Comparison of ENCODE assay signal across 11 cellular contexts in the genomic region with DNA sequence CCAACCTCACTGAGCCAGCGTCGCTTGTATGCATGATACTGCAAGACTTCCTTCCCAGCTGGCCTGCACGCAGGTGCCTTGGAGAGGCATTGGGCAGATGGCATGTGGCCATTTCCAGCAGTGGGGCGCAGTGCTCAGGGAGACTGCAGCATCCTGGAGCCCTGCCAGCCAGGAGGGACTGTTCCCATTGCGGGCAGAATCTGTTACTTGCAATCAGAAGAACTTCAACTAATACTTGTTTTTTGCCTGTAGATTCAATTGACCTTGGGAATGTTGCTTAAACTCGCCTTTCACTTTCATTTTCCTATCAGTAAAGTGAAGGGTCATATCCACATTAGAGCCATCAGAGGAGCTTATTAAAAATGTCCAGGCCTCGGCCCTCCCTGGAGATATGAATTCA. TPM values are rescaled to one million over a fixed set of nuclear protein-coding genes. Genes with fewer than 3 reads are reported as not detected.
A peak's percentile ranks its signal among the peaks of the same experiment; 100 is the strongest.
DNase-seq lines count a peak whose midpoint lies in the region; ATAC-seq and TF ChIP-seq lines count a peak whose summit lies in the region.
"Had no signal": no experiment of that assay in that cellular context is flagged by ENCODE, and none has a peak within 500 bp of the region (broad histone marks: within the 10 kb centered on the region; RNA-seq: fewer than 3 reads in every experiment).

No MANE protein-coding gene starts in this region.

- intact Hi-C loops in right lobe of liver (cut with DNase I): no loop called here

- peak overlapping the region in 2 of 3 donors; percentile 12 to 41 for H3K4me3 ChIP-seq in right lobe of liver
- H3K4me3 ChIP-seq: cardiac muscle cell had no signal

- POLR2A ChIA-PET in activated naive CD8-positive, alpha-beta T cell treated with anti-CD3 and anti-CD28 coated beads, Interleukin-2, amount 10 ng/mL, durations not matched to agents 7 days and 5 days (lab: Charles Lee): no interaction called here

- in situ Hi-C loops in GM13976 (cut with MboI; ENCODE audit: low sequenced_read_pairs, unreplicated experiment): no loop called here

- H3K36me3 Mint-ChIP-seq in activated naive CD8-positive, alpha-beta T cell treated with anti-CD3 and anti-CD28 coated beads, Interleukin-2, amount 10 ng/mL, durations not matched to agents 7 days and 5 days: peaks cover 10% of the 10 kb centered on the region

- peak overlapping the region; percentile 28 for H3K4me3 Mint-ChIP-seq in activated naive CD8-positive, alpha-beta T cell treated with anti-CD3 and anti-CD28 coated beads, Interleukin-2, amount 10 ng/mL, durations not matched to agents 7 days and 5 days

- TF ChIP-seq POLR2A in right lobe of liver (IDR thresholded peaks at IDR 0.05): no peak

- DNase-seq in NCI-H2107 (lab: John Stamatoyannopoulos, UW): peak; percentile 78
- DNase-seq in activated naive CD8-positive, alpha-beta T cell treated with anti-CD3 and anti-CD28 coated beads, Interleukin-2, amount 10 ng/mL, durations not matched to agents 7 days and 5 days: no peak
- peak; percentile 64 to 72 (median 69) for DNase-seq in right lobe of liver
- peak in 12 of 49 donors; percentile 14 to 93 (median 40) for DNase-seq in substantia nigra (lab: John Stamatoyannopoulos, UW)
- DNase-seq in GM13976 (ENCODE audit: low spot score): no peak
- DNase-seq in GM10266 (ENCODE audit: extremely low spot score): no peak
- no peak for DNase-seq in SKM-1 (lab: John Stamatoyannopoulos, UW; ENCODE audit: unreplicated experiment)
- DNase-seq: NCI-H187 had no signal

- H3K27ac Mint-ChIP-seq in activated naive CD8-positive, alpha-beta T cell treated with anti-CD3 and anti-CD28 coated beads, Interleukin-2, amount 10 ng/mL, durations not matched to agents 7 days and 5 days: peak overlapping the region; percentile 56

- peaks cover 5% of the 10 kb centered on the region for H3K4me1 Mint-ChIP-seq in activated naive CD8-positive, alpha-beta T cell treated with anti-CD3 and anti-CD28 coated beads, Interleukin-2, amount 10 ng/mL, durations not matched to agents 7 days and 5 days

- no peaks in the 10 kb centered on the region for H3K27me3 ChIP-seq in right lobe of liver
- H3K27me3 ChIP-seq: cardiac muscle cell had no signal

- 30% methylated on average over 6 of the region's 7 CpGs for WGBS in right lobe of liver (ENCODE audit: insufficient coverage, low coverage, low lambda C conversion rate, missing lambda C conversion rate)

- no peaks in the 10 kb centered on the region for H3K9me3 Mint-ChIP-seq in activated naive CD8-positive, alpha-beta T cell treated with anti-CD3 and anti-CD28 coated beads, Interleukin-2, amount 10 ng/mL, durations not matched to agents 7 days and 5 days

- peaks cover 0 to 4% (median 0%) of the 10 kb centered on the region in 4 donors for H3K4me1 ChIP-seq in right lobe of liver

- H3K36me3 ChIP-seq in right lobe of liver: no peaks in the 10 kb centered on the region
- H3K36me3 ChIP-seq: cardiac muscle cell had no signal

- ATAC-seq in activated naive CD8-positive, alpha-beta T cell treated with anti-CD3 and anti-CD28 coated beads, Interleukin-2, amount 10 ng/mL, durations not matched to agents 7 days and 5 days (ENCODE audit: low read depth): no peak
- peak; percentile 79 to 86 (median 80) for ATAC-seq in right lobe of liver
- ATAC-seq in GM19035 (IDR thresholded peaks at IDR 0.05; ENCODE audit: unreplicated experiment): no peak
- ATAC-seq: HCT116 had no signal

- peak overlapping the region; percentile 12 to 45 (median 33) for H3K27ac ChIP-seq in right lobe of liver
- peak overlapping the region; percentile 9 for H3K27ac ChIP-seq in substantia nigra (ENCODE audit: low read depth, low read length, poor library complexity, severe bottlenecking)
- H3K27ac ChIP-seq: cardiac muscle cell had no signal

- no peaks in the 10 kb centered on the region for H3K9me3 ChIP-seq in right lobe of liver

- no peak for TF ChIP-seq CTCF in right lobe of liver (IDR thresholded peaks at IDR 0.05)
- no peak for TF ChIP-seq CTCF in GM13976 (IDR thresholded peaks at IDR 0.05; ENCODE audit: borderline replicate concordance, control extremely low read depth, extremely low read depth, insufficient read depth, missing control alignments)
- TF ChIP-seq CTCF in GM10266 (IDR thresholded peaks at IDR 0.05; ENCODE audit: control insufficient read depth, insufficient read depth, low read depth, missing control alignments): no peak

- no peaks in the 10 kb centered on the region for H3K27me3 Mint-ChIP-seq in activated naive CD8-positive, alpha-beta T cell treated with anti-CD3 and anti-CD28 coated beads, Interleukin-2, amount 10 ng/mL, durations not matched to agents 7 days and 5 days

RNA-seq across cellular contexts. Expression of gene ANKRD9, which starts 29.8 kb away (rescaled TPM):
- 1 to 10 TPM; 8.8 to 9.4 TPM for total RNA-seq in activated naive CD8-positive, alpha-beta T cell treated with anti-CD3 and anti-CD28 coated beads, Interleukin-2, amount 10 ng/mL, durations not matched to agents 7 days and 5 days
- total RNA-seq in right lobe of liver: 10 to 100 TPM in 2 of 6 experiments, 1 to 10 TPM in 4; 7.5 to 33.8 (median 8.9) TPM

Comparison
In these comparisons a context has a peak if more than half of its experiments do, and no peak if none do; other contexts are left out.
1. DNase-seq: peak in NCI-H2107 (single experiment) and right lobe of liver (3 of 3); none in activated naive CD8-positive, alpha-beta T cell treated with anti-CD3 and anti-CD28 coated beads, Interleukin-2, amount 10 ng/mL, durations not matched to agents 7 days and 5 days (single experiment), GM13976 (single experiment), GM10266 (single experiment) and SKM-1 (single experiment).
2. ATAC-seq: peak in right lobe of liver (4 of 4); none in activated naive CD8-positive, alpha-beta T cell treated with anti-CD3 and anti-CD28 coated beads, Interleukin-2, amount 10 ng/mL, durations not matched to agents 7 days and 5 days (single experiment) and GM19035 (single experiment).